In genomic region chr13:111460548-111461444, GRCh38 we compare ENCODE assay signal across 9 cellular contexts.
DNase-seq lines count a peak whose midpoint lies in the region; ATAC-seq and TF ChIP-seq lines count a peak whose summit lies in the region.
"Had no signal": no experiment of that assay in that cellular context is flagged by ENCODE, and none has a peak within 500 bp of the region (broad histone marks: within the 10 kb centered on the region; RNA-seq: fewer than 3 reads in every experiment).

No MANE protein-coding gene starts in this region.

- in situ Hi-C loops in SK-MEL-5 (cut with HindIII; ENCODE audit: low pct_unique_long_range_greater_than_20kb, low sequenced_read_pairs) = no loop called here

- H3K4me1 ChIP-seq in gastroesophageal sphincter = no peaks in the 10 kb centered on the region
- H3K4me1 ChIP-seq in prostate gland (replicated peaks) = no peaks in the 10 kb centered on the region

- TF ChIP-seq RAD21 in Ishikawa (IDR thresholded peaks at IDR 0.05; ENCODE audit: low read depth) = peak; percentile 38; the same call in 1 of the 2 replicates

- DNase-seq in DMS79 treated with DMSO at 0.1 percent for 48 hours (lab: John Stamatoyannopoulos, UW) = peak; percentile 84
- peak; percentile 62 for DNase-seq in SK-MEL-5 (ENCODE audit: low read depth, low spot score)
- peak; percentile 59 for DNase-seq in prostate gland (ENCODE audit: low spot score)
- no peak for DNase-seq in stimulated activated naive CD4-positive, alpha-beta T cell (lab: John Stamatoyannopoulos, UW)

- 9 to 100% methylated on average over 3 to 7 of the region's 22 CpGs for WGBS in gastroesophageal sphincter (ENCODE audit: low coverage in 1 of 2), 2 donors
- 31% methylated on average over 21 of the region's 22 CpGs for WGBS in prostate gland

- peak; percentile 31 for ATAC-seq in gastroesophageal sphincter
- ATAC-seq in HG03095 (IDR thresholded peaks at IDR 0.05; ENCODE audit: unreplicated experiment) = no peak
- no peak for ATAC-seq in HG03039 (IDR thresholded peaks at IDR 0.05; ENCODE audit: unreplicated experiment)

- H3K4me3 ChIP-seq in gastroesophageal sphincter (no peak overlapping the region), prostate gland (no peak overlapping the region)
- H3K4me3 ChIP-seq: lung had no signal

- H3K27ac ChIP-seq in gastroesophageal sphincter (no peak overlapping the region), prostate gland (no peak overlapping the region)

- TF ChIP-seq EP300 in Ishikawa (IDR thresholded peaks at IDR 0.05; ENCODE audit: borderline replicate concordance) (no peak), gastroesophageal sphincter (IDR thresholded peaks at IDR 0.05) (no peak)

- peaks cover 0 to 9% (median 0%) of the 10 kb centered on the region in 3 donors for H3K9me3 ChIP-seq in gastroesophageal sphincter
- no peaks in the 10 kb centered on the region for H3K9me3 ChIP-seq in prostate gland

- TF ChIP-seq POLR2A in gastroesophageal sphincter (IDR thresholded peaks at IDR 0.05) (no peak), prostate gland (IDR thresholded peaks at IDR 0.05) (no peak)

- intact Hi-C loops in prostate gland (cut with DNase I) = no loop called here

- TF ChIP-seq CTCF in gastroesophageal sphincter (IDR thresholded peaks at IDR 0.05) = peak in 1 of 4 experiments; percentile 41
- peak in 3 of 4 experiments; percentile 26 to 55 (median 54) for TF ChIP-seq CTCF in prostate gland (IDR thresholded peaks at IDR 0.05)

- peaks cover 55% of the 10 kb centered on the region for H3K27me3 ChIP-seq in gastroesophageal sphincter
- no peaks in the 10 kb centered on the region for H3K27me3 ChIP-seq in prostate gland (replicated peaks; ENCODE audit: insufficient read depth)

- H3K36me3 ChIP-seq in gastroesophageal sphincter = no peaks in the 10 kb centered on the region
- H3K36me3 ChIP-seq in prostate gland = no peaks in the 10 kb centered on the region

TF ChIP-seq in Ishikawa, 13 proteins besides CTCF, POLR2A, EP300 and RAD21:
- no peak for TF ChIP-seq FOXM1 (IDR thresholded peaks at IDR 0.05; ENCODE audit: borderline replicate concordance, low read depth)
- no peak for TF ChIP-seq USF1 (IDR thresholded peaks at IDR 0.05)
- TF ChIP-seq NFIC (IDR thresholded peaks at IDR 0.05) = no peak
- no peak for TF ChIP-seq EGR1 (IDR thresholded peaks at IDR 0.05)
- TF ChIP-seq TEAD4 (IDR thresholded peaks at IDR 0.05) = no peak
- TF ChIP-seq REST (IDR thresholded peaks at IDR 0.05; ENCODE audit: low read depth) = no peak

Comparison
In these comparisons a context has a peak if more than half of its experiments do, and no peak if none do; other contexts are left out.
1. DNase-seq: peak in DMS79 treated with DMSO at 0.1 percent for 48 hours (single experiment), SK-MEL-5 (single experiment) and prostate gland (single experiment); none in stimulated activated naive CD4-positive, alpha-beta T cell (0 of 6).